Comparison of ENCODE assay signal across 12 cellular contexts in the genomic region with DNA sequence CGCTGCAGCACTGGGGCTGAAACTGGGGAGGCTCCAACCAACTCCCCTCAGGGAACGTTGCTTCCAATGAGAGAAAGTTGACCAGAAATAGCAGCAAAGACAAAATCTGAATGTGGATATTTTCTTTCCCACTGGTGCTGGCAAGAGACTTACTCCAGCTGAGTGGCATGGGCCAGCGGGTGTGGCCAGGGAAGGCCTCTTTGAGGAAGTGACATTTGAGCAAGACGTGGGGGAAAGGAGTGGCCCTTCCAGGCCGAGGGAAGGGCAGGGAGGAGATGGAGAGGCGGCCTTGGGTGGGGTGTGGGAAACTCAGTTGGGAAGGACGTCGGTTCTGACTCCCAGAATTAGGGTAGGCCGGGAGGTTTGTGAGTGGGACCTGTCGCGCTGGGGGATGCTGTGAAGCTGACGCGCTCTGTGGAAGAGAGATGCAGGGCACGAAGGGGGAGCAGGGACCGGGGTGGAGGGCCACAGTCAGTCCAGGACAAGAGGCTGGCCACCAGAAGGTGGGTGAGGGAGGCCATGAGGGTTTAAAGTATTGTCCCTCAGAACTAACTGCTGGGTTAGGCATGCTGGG.
DNase-seq lines count a peak whose midpoint lies in the region; ATAC-seq and TF ChIP-seq lines count a peak whose summit lies in the region.
"Had no signal": no experiment of that assay in that cellular context is flagged by ENCODE, and none has a peak within 500 bp of the region (broad histone marks: within the 10 kb centered on the region; RNA-seq: fewer than 3 reads in every experiment).

No MANE protein-coding gene starts in this region.

- H3K27ac Mint-ChIP-seq in stimulated activated naive CD8-positive, alpha-beta T cell treated with anti-CD3 and anti-CD28 coated beads, Interleukin-15, Interleukin-2, amounts not matched to agents 100 ng/mL and 50 ng/mL, for 24 hours: peak overlapping the region; percentile 97
- peak overlapping the region; percentile 93 for H3K27ac Mint-ChIP-seq in activated CD4-positive, alpha-beta memory T cell treated with anti-CD3 and anti-CD28 coated beads, Interleukin-2, amount 10 ng/mL, durations not matched to agents 7 days and 5 days

- peaks cover 99% of the 10 kb centered on the region for H3K4me1 Mint-ChIP-seq in stimulated activated naive CD8-positive, alpha-beta T cell treated with anti-CD3 and anti-CD28 coated beads, Interleukin-15, Interleukin-2, amounts not matched to agents 100 ng/mL and 50 ng/mL, for 24 hours (ENCODE audit: low read depth)
- H3K4me1 Mint-ChIP-seq in activated CD4-positive, alpha-beta memory T cell treated with anti-CD3 and anti-CD28 coated beads, Interleukin-2, amount 10 ng/mL, durations not matched to agents 7 days and 5 days: peaks cover 90% of the 10 kb centered on the region

- DNase-seq in stimulated activated naive CD8-positive, alpha-beta T cell treated with anti-CD3 and anti-CD28 coated beads, Interleukin-15, Interleukin-2, amounts not matched to agents 100 U/mL and 50 U/mL, for 24 hours: no peak
- no peak for DNase-seq in activated CD4-positive, alpha-beta memory T cell treated with anti-CD3 and anti-CD28 coated beads, Interleukin-2, amount 10 ng/mL, durations not matched to agents 7 days and 5 days
- DNase-seq in left ventricle myocardium superior (peak; percentile 58), foreskin fibroblast (no peak), NCI-H2196 treated with DMSO at 0.1 percent for 48 hours (lab: John Stamatoyannopoulos, UW; ENCODE audit: unreplicated experiment) (no peak)
- DNase-seq: NCI-H1694 treated with DMSO at 0.1 percent for 48 hours, NCI-H526, testis had no signal

- H3K36me3 Mint-ChIP-seq in stimulated activated naive CD8-positive, alpha-beta T cell treated with anti-CD3 and anti-CD28 coated beads, Interleukin-15, Interleukin-2, amounts not matched to agents 100 ng/mL and 50 ng/mL, for 24 hours (ENCODE audit: low read depth): no peaks in the 10 kb centered on the region
- peaks cover 7% of the 10 kb centered on the region for H3K36me3 Mint-ChIP-seq in activated CD4-positive, alpha-beta memory T cell treated with anti-CD3 and anti-CD28 coated beads, Interleukin-2, amount 10 ng/mL, durations not matched to agents 7 days and 5 days (ENCODE audit: low read depth)

- no peak for ATAC-seq in stimulated activated naive CD8-positive, alpha-beta T cell treated with anti-CD3 and anti-CD28 coated beads, Interleukin-15, Interleukin-2, amounts not matched to agents 100 U/mL and 50 U/mL, for 24 hours
- ATAC-seq in left ventricle myocardium superior: peak; percentile 50
- no peak for ATAC-seq in HG03045 (IDR thresholded peaks at IDR 0.05; ENCODE audit: unreplicated experiment)
- ATAC-seq: gastroesophageal sphincter, Panc1 had no signal

- intact Hi-C loops in left ventricle myocardium superior (cut with micrococcal nuclease): loop anchor here (5.0 kb wide), 1 partner anchor 210 kb away; no protein-coding TSS in a partner anchor

- peak overlapping the region; percentile 27 for H3K4me3 Mint-ChIP-seq in stimulated activated naive CD8-positive, alpha-beta T cell treated with anti-CD3 and anti-CD28 coated beads, Interleukin-15, Interleukin-2, amounts not matched to agents 100 ng/mL and 50 ng/mL, for 24 hours
- no peak overlapping the region for H3K4me3 Mint-ChIP-seq in activated CD4-positive, alpha-beta memory T cell treated with anti-CD3 and anti-CD28 coated beads, Interleukin-2, amount 10 ng/mL, durations not matched to agents 7 days and 5 days

- no peak for TF ChIP-seq CTCF in foreskin fibroblast (IDR thresholded peaks at IDR 0.05; ENCODE audit: low read depth, low read length)

- POLR2A ChIA-PET in activated CD4-positive, alpha-beta memory T cell treated with anti-CD3 and anti-CD28 coated beads, Interleukin-2, amount 10 ng/mL, durations not matched to agents 7 days and 5 days (lab: Charles Lee): interaction anchor here (0.7 to 12.8 kb wide), 14 partner anchors 19 to 166 kb away, joined by 3 to 367 read pairs (median 14); a partner anchor contains a TSS

- no peak overlapping the region for H3K4me3 ChIP-seq in foreskin fibroblast (ENCODE audit: low read depth in 1 of 2, low read length in 2 of 2)
- H3K4me3 ChIP-seq: gastroesophageal sphincter, testis had no signal

- CTCF ChIA-PET in activated CD4-positive, alpha-beta memory T cell treated with anti-CD3 and anti-CD28 coated beads, Interleukin-2, amount 10 ng/mL, durations not matched to agents 7 days and 5 days (lab: Charles Lee): interaction anchor here (1.1 to 8.1 kb wide), 11 partner anchors 19 to 211 kb away, joined by 3 to 108 read pairs (median 40); a partner anchor contains a TSS

- no peaks in the 10 kb centered on the region for H3K27me3 Mint-ChIP-seq in stimulated activated naive CD8-positive, alpha-beta T cell treated with anti-CD3 and anti-CD28 coated beads, Interleukin-15, Interleukin-2, amounts not matched to agents 100 ng/mL and 50 ng/mL, for 24 hours
- no peaks in the 10 kb centered on the region for H3K27me3 Mint-ChIP-seq in activated CD4-positive, alpha-beta memory T cell treated with anti-CD3 and anti-CD28 coated beads, Interleukin-2, amount 10 ng/mL, durations not matched to agents 7 days and 5 days

- no peaks in the 10 kb centered on the region for H3K9me3 Mint-ChIP-seq in stimulated activated naive CD8-positive, alpha-beta T cell treated with anti-CD3 and anti-CD28 coated beads, Interleukin-15, Interleukin-2, amounts not matched to agents 100 ng/mL and 50 ng/mL, for 24 hours
- no peaks in the 10 kb centered on the region for H3K9me3 Mint-ChIP-seq in activated CD4-positive, alpha-beta memory T cell treated with anti-CD3 and anti-CD28 coated beads, Interleukin-2, amount 10 ng/mL, durations not matched to agents 7 days and 5 days
